ENCODE assay signal across 8 cellular contexts in genomic region chr22:44668190-44668885, GRCh38. TPM values are rescaled to one million over a fixed set of nuclear protein-coding genes. Genes with fewer than 3 reads are reported as not detected.
DNase-seq lines count a peak whose midpoint lies in the region; ATAC-seq and TF ChIP-seq lines count a peak whose summit lies in the region.

No MANE protein-coding gene starts in this region.

- H3K4me3 ChIP-seq in WERI-Rb-1 (ENCODE audit: low read depth, low read length) (peak overlapping the region; percentile 44), ectodermal cell (ENCODE audit: insufficient read depth, low read depth, low read length) (peak overlapping the region; percentile 54), vagina (peak overlapping the region; percentile 60 to 76)

- DNase-seq in WERI-Rb-1 (peak; percentile 52), naive B cell (peak; percentile 35), vagina (ENCODE audit: extremely low spot score in 2 of 2) (no peak), 8988T (no peak), NCI-H510A treated with DMSO at 0.1 percent for 48 hours (lab: John Stamatoyannopoulos, UW) (no peak)

- no peak for TF ChIP-seq POLR2A in vagina (IDR thresholded peaks at IDR 0.05)

- peaks cover 0 to 6% of the 10 kb centered on the region in 2 donors for H3K36me3 Mint-ChIP-seq in naive B cell

- H3K4me1 Mint-ChIP-seq in naive B cell: peaks cover 8 to 37% (median 30%) of the 10 kb centered on the region in 3 donors

- H3K36me3 ChIP-seq in ES-I3 (ENCODE audit: insufficient read depth, low read length): no peaks in the 10 kb centered on the region
- no peaks in the 10 kb centered on the region for H3K36me3 ChIP-seq in WERI-Rb-1
- H3K36me3 ChIP-seq in ectodermal cell (ENCODE audit: control insufficient read depth, insufficient read depth, low read length): no peaks in the 10 kb centered on the region
- no peaks in the 10 kb centered on the region for H3K36me3 ChIP-seq in vagina

- WGBS in ectodermal cell, 2 experiments: 1% methylated on average over 87 of the region's 87 CpGs

- H3K9me3 Mint-ChIP-seq in naive B cell: no peaks in the 10 kb centered on the region

- H3K9ac ChIP-seq in ES-I3 (ENCODE audit: low read depth, low read length): peak overlapping the region; percentile 61; the same call in 1 of the 2 replicates

- TF ChIP-seq CTCF in WERI-Rb-1 (IDR thresholded peaks at IDR 0.05; ENCODE audit: low read depth, low read length) (peak; percentile 8; the same call in 1 of the 2 replicates), vagina (IDR thresholded peaks at IDR 0.05) (no peak)

- intact Hi-C loops in vagina (cut with DNase I): no loop called here

- peak overlapping the region; percentile 65 to 91 (median 78) for H3K4me3 Mint-ChIP-seq in naive B cell

- H3K27me3 Mint-ChIP-seq in naive B cell: peaks cover 18 to 49% (median 26%) of the 10 kb centered on the region in 3 donors

- no peak overlapping the region for H3K27ac ChIP-seq in WERI-Rb-1
- no peak overlapping the region for H3K27ac ChIP-seq in ectodermal cell (ENCODE audit: insufficient read depth, low read depth, low read length, poor library complexity, severe bottlenecking)
- peak overlapping the region; percentile 86 for H3K27ac ChIP-seq in vagina

- no peak overlapping the region for H3K27ac Mint-ChIP-seq in naive B cell

- H3K27me3 ChIP-seq in WERI-Rb-1 (ENCODE audit: insufficient read depth, low read depth, severe bottlenecking) (no peaks in the 10 kb centered on the region), ectodermal cell (ENCODE audit: control insufficient read depth, insufficient read depth, low read length, poor library complexity, severe bottlenecking) (peaks cover 8% of the 10 kb centered on the region), vagina (no peaks in the 10 kb centered on the region)

- ATAC-seq in naive B cell (ENCODE audit: low read depth in 2 of 2) (peak; percentile 65 to 68), HG03342 (IDR thresholded peaks at IDR 0.05; ENCODE audit: unreplicated experiment) (no peak)

- H3K4me1 ChIP-seq in ES-I3 (ENCODE audit: insufficient read depth, low read length) (no peaks in the 10 kb centered on the region), ectodermal cell (ENCODE audit: control insufficient read depth, insufficient read depth, low read length) (peaks cover 7% of the 10 kb centered on the region), vagina (peaks cover 43% of the 10 kb centered on the region)

- no peaks in the 10 kb centered on the region for H3K9me3 ChIP-seq in ES-I3 (ENCODE audit: control insufficient read depth, insufficient read depth, low read length)
- no peaks in the 10 kb centered on the region for H3K9me3 ChIP-seq in WERI-Rb-1 (ENCODE audit: severe bottlenecking)
- H3K9me3 ChIP-seq in ectodermal cell (ENCODE audit: control insufficient read depth, low read length): no peaks in the 10 kb centered on the region
- H3K9me3 ChIP-seq in vagina: no peaks in the 10 kb centered on the region

RNA-seq across cellular contexts. Expression of gene PRR5, which starts 33.7 kb away (rescaled TPM):
- polyA plus RNA-seq in ectodermal cell (2013, experiment 1 of 4): 14.6 TPM
- 14.5 TPM for polyA plus RNA-seq in ectodermal cell (2013, experiment 2 of 4)
- 17.5 TPM for polyA plus RNA-seq in ectodermal cell (2013, experiment 3 of 4)
- 15.6 TPM for polyA plus RNA-seq in ectodermal cell (2013, experiment 4 of 4)
- 10 to 100 TPM in 1 of 6 donors, 1 to 10 TPM in 5; 5.4 to 10.9 (median 7.6) TPM for polyA plus RNA-seq in naive B cell (ENCODE audit: low read depth in 6 of 6)
- 36.8 TPM for total RNA-seq in vagina

Comparison
In these comparisons a context has a peak if more than half of its experiments do, and no peak if none do; other contexts are left out.
1. DNase-seq: peak in WERI-Rb-1 (single experiment) and naive B cell (single experiment); none in vagina (0 of 2), 8988T (single experiment) and NCI-H510A treated with DMSO at 0.1 percent for 48 hours (single experiment).
2. Peak in every context shown above with its lines, with median percentiles within 50 percentile points of each other: H3K4me3 ChIP-seq.